25 cellular contexts compared by ENCODE assay signal in genomic region chr4:181684310-181684709, GRCh38.
DNase-seq lines count a peak whose midpoint lies in the region; ATAC-seq and TF ChIP-seq lines count a peak whose summit lies in the region.
"Had no signal": no experiment of that assay in that cellular context is flagged by ENCODE, and none has a peak within 500 bp of the region (broad histone marks: within the 10 kb centered on the region; RNA-seq: fewer than 3 reads in every experiment).

No MANE protein-coding gene starts in this region.

- no peak overlapping the region for H3K9ac ChIP-seq in IMR-90 (ENCODE audit: low read depth, low read length)

- no peak overlapping the region for H3K23ac ChIP-seq in IMR-90 (ENCODE audit: low read depth, low read length)

- DNase-seq in BJ (ENCODE audit: low read depth) (peak; percentile 57), IMR-90 (peak; percentile 87), cardiac fibroblast (ENCODE audit: low read depth in 2 of 2) (peak; percentile 64 to 75), iris pigment epithelial cell (ENCODE audit: low read depth) (peak; percentile 94)
- no peak for DNase-seq in activated T-helper 2 cell treated with anti-CD3 and anti-CD28 coated beads, Interferon-gamma antibody, Interleukin-2, Interleukin-4, amounts not matched to agents 10 μg/mL and 5 μg/mL and 100 μg/mL, durations not matched to agents 14 hours and 24 hours and 36 hours (ENCODE audit: low spot score)
- DNase-seq in stimulated activated naive B cell treated with anti-CD40 and anti-IgM and Interleukin-4, amounts not matched to agents 10 μg/mL and 1 μg/mL and 100 μg/mL, for 72 hours, result no peak
- DNase-seq: activated CD4-positive, alpha-beta T cell treated with anti-CD3 and anti-CD28 coated beads for 1 hour; activated CD8-positive, alpha-beta T cell treated with anti-CD3 and anti-CD28 coated beads, Interleukin-2, amount 10 ng/mL, durations not matched to agents 7 days and 5 days; activated effector memory CD4-positive, alpha-beta T cell treated with anti-CD3 and anti-CD28 coated beads, Interleukin-2, amount 50 U/mL, for 16 hours; activated naive CD8-positive, alpha-beta T cell treated with anti-CD3 and anti-CD28 coated beads, Interleukin-2, amount 10 ng/mL, durations not matched to agents 7 days and 5 days; activated T-cell treated with anti-CD3 and anti-CD28 coated beads for 4 hours; dermis blood vessel endothelial cell; foreskin melanocyte; GF-D8; mucosa of descending colon; NCI-H1417 treated with DMSO at 0.1 percent for 48 hours; NCI-H2081 treated with DMSO at 0.1 percent for 48 hours; NCI-H82; right lobe of liver; RPMI8226 had no signal

- H2AFZ ChIP-seq in IMR-90 (replicated peaks; ENCODE audit: low read length, poor library complexity), result no peak overlapping the region

- H3K36me3 ChIP-seq in BJ (ENCODE audit: control insufficient read depth, insufficient read depth, low read length) (no peaks in the 10 kb centered on the region), IMR-90 (ENCODE audit: control insufficient read depth, insufficient read depth, low read length) (no peaks in the 10 kb centered on the region)
- H3K36me3 ChIP-seq: cardiac muscle cell, HAP-1, right lobe of liver had no signal

- H3K4me2 ChIP-seq in IMR-90 (ENCODE audit: low read depth, low read length), result no peak overlapping the region

- ATAC-seq in IMR-90 (ENCODE audit: low read depth) (peak; percentile 32), HG02852 (IDR thresholded peaks at IDR 0.05; ENCODE audit: unreplicated experiment) (no peak)
- ATAC-seq in activated CD4-positive, CD25-positive, alpha-beta regulatory T cell treated with anti-CD3 and anti-CD28 coated beads, Interleukin-2, amount 50 U/mL, for 24 hours, result no peak
- no peak for ATAC-seq in stimulated activated naive B cell treated with anti-CD40 and anti-IgM and Interleukin-4, amounts not matched to agents 10 μg/mL and 1 μg/mL and 100 μg/mL, for 72 hours (replicated peaks)
- ATAC-seq: activated CD8-positive, alpha-beta T cell treated with anti-CD3 and anti-CD28 coated beads, Interleukin-2, amount 10 ng/mL, durations not matched to agents 7 days and 5 days; mucosa of descending colon; right lobe of liver had no signal

- H4K8ac ChIP-seq in IMR-90 (ENCODE audit: low read depth in 2 of 2, low read length in 2 of 2), result peak overlapping the region; percentile 11 to 18; a peak in 1 of 4 replicates

- H3K9me3 Mint-ChIP-seq in activated T-helper 2 cell treated with anti-CD3 and anti-CD28 coated beads, Interferon-gamma antibody, Interleukin-2, Interleukin-4, amounts not matched to agents 10 μg/mL and 5 μg/mL and 100 μg/mL, durations not matched to agents 14 hours and 24 hours and 36 hours, result no peaks in the 10 kb centered on the region
- no peaks in the 10 kb centered on the region for H3K9me3 Mint-ChIP-seq in stimulated activated naive B cell treated with anti-CD40 and anti-IgM and Interleukin-4, amounts not matched to agents 10 μg/mL and 1 μg/mL and 100 μg/mL, for 72 hours
- H3K9me3 Mint-ChIP-seq: activated naive CD8-positive, alpha-beta T cell treated with anti-CD3 and anti-CD28 coated beads, Interleukin-2, amount 10 ng/mL, durations not matched to agents 7 days and 5 days had no signal

- H3K4ac ChIP-seq in IMR-90 (ENCODE audit: low read depth, low read length), result peak overlapping the region; percentile 66

- H3K27me3 ChIP-seq in BJ (ENCODE audit: control insufficient read depth, insufficient read depth, low read length), result no peaks in the 10 kb centered on the region
- H3K27me3 ChIP-seq in IMR-90 (ENCODE audit: control insufficient read depth, insufficient read depth, low read length), result no peaks in the 10 kb centered on the region
- H3K27me3 ChIP-seq: cardiac muscle cell, right lobe of liver had no signal

- dilution Hi-C loops in IMR-90 (cut with HindIII; ENCODE audit: low sequenced_read_pairs, unreplicated experiment), result no loop called here

- peaks cover 11% of the 10 kb centered on the region for H3K4me1 ChIP-seq in IMR-90 (ENCODE audit: control insufficient read depth, insufficient read depth, low read length)
- H3K4me1 ChIP-seq: right lobe of liver had no signal

- POLR2A ChIA-PET in BJ (lab: Charles Lee) (no interaction called here), IMR-90 (lab: Charles Lee; ENCODE audit: unreplicated experiment) (no interaction called here)

- intact Hi-C loops in IMR-90 (cut with micrococcal nuclease), result loop anchor here (10.0 kb wide), 3 partner anchors 460 to 1240 kb away; no protein-coding TSS in a partner anchor
- intact Hi-C loops in activated T-helper 2 cell treated with anti-CD3 and anti-CD28 coated beads, Interferon-gamma antibody, Interleukin-2, Interleukin-4, amounts not matched to agents 10 μg/mL and 5 μg/mL and 100 μg/mL, durations not matched to agents 14 hours and 24 hours and 36 hours (cut with micrococcal nuclease), result no loop called here

- CTCF ChIA-PET in BJ (lab: Yijun Ruan, JAX), result no interaction called here
- CTCF ChIA-PET in IMR-90 (lab: Yijun Ruan, JAX), result no interaction called here

- H3K36me3 Mint-ChIP-seq in activated T-helper 2 cell treated with anti-CD3 and anti-CD28 coated beads, Interferon-gamma antibody, Interleukin-2, Interleukin-4, amounts not matched to agents 10 μg/mL and 5 μg/mL and 100 μg/mL, durations not matched to agents 14 hours and 24 hours and 36 hours (ENCODE audit: low read depth), result no peaks in the 10 kb centered on the region
- no peaks in the 10 kb centered on the region for H3K36me3 Mint-ChIP-seq in stimulated activated naive B cell treated with anti-CD40 and anti-IgM and Interleukin-4, amounts not matched to agents 10 μg/mL and 1 μg/mL and 100 μg/mL, for 72 hours
- H3K36me3 Mint-ChIP-seq: activated naive CD8-positive, alpha-beta T cell treated with anti-CD3 and anti-CD28 coated beads, Interleukin-2, amount 10 ng/mL, durations not matched to agents 7 days and 5 days had no signal

- no CpG with 5 or more reads among the region's 2 CpGs for WGBS in IMR-90 (ENCODE audit: extremely low coverage in 2 of 2, insufficient read length in 1 of 2), 2 experiments

- peak overlapping the region; percentile 21; the same call in 1 of the 2 replicates for H3K27ac ChIP-seq in IMR-90 (ENCODE audit: insufficient read depth, low read length)
- H3K27ac ChIP-seq: cardiac muscle cell, right lobe of liver had no signal

- peak overlapping the region; percentile 78 for H2BK5ac ChIP-seq in IMR-90 (ENCODE audit: low read depth, low read length, poor library complexity, severe bottlenecking)

- H3K4me3 ChIP-seq in BJ (ENCODE audit: low read depth, low read length) (no peak overlapping the region), IMR-90 (ENCODE audit: insufficient read depth, low read depth, low read length) (no peak overlapping the region), cardiac fibroblast (replicated peaks in 1 of 2; ENCODE audit: low read depth in 2 of 2, low read length in 2 of 2) (no peak overlapping the region)
- H3K4me3 ChIP-seq: cardiac muscle cell, HAP-1, mucosa of descending colon, right lobe of liver had no signal

- H2BK120ac ChIP-seq in IMR-90 (ENCODE audit: low read depth, low read length), result peak overlapping the region; percentile 53

- 0 out of 3 replicates have a peak overlapping the region, but pooled peaks have one; percentile 80 for H2BK15ac ChIP-seq in IMR-90 (ENCODE audit: low read depth, low read length)

- H2AK5ac ChIP-seq in IMR-90 (ENCODE audit: low read depth, low read length), result no peak overlapping the region

- no peaks in the 10 kb centered on the region for H3K27me3 Mint-ChIP-seq in activated T-helper 2 cell treated with anti-CD3 and anti-CD28 coated beads, Interferon-gamma antibody, Interleukin-2, Interleukin-4, amounts not matched to agents 10 μg/mL and 5 μg/mL and 100 μg/mL, durations not matched to agents 14 hours and 24 hours and 36 hours (ENCODE audit: low read depth)
- no peaks in the 10 kb centered on the region for H3K27me3 Mint-ChIP-seq in stimulated activated naive B cell treated with anti-CD40 and anti-IgM and Interleukin-4, amounts not matched to agents 10 μg/mL and 1 μg/mL and 100 μg/mL, for 72 hours
- H3K27me3 Mint-ChIP-seq: activated naive CD8-positive, alpha-beta T cell treated with anti-CD3 and anti-CD28 coated beads, Interleukin-2, amount 10 ng/mL, durations not matched to agents 7 days and 5 days; stimulated activated naive CD8-positive, alpha-beta T cell treated with anti-CD3 and anti-CD28 coated beads, Interleukin-15, Interleukin-2, amounts not matched to agents 100 ng/mL and 50 ng/mL, for 24 hours had no signal

- BruUV-seq in IMR-90 (replicated peaks; lab: Mats Ljungman, UMichigan), result no TSS peak

- H4K91ac ChIP-seq in IMR-90 (ENCODE audit: insufficient read depth, low read depth, low read length), result no peak overlapping the region; the same call in 1 of the 2 replicates

- H2BK20ac ChIP-seq in IMR-90 (ENCODE audit: low read depth, low read length), result peak overlapping the region; percentile 83; the same call in 1 of the 2 replicates

- no peak overlapping the region for H4K5ac ChIP-seq in IMR-90 (ENCODE audit: low read depth, low read length)

- no peak overlapping the region; the same call in 1 of the 2 replicates for H3K18ac ChIP-seq in IMR-90 (ENCODE audit: low read depth, low read length)

- in situ Hi-C loops in IMR-90 (cut with MboI; ENCODE audit: low sequenced_read_pairs), result no loop called here

- no peak for TF ChIP-seq POLR2A in IMR-90 (IDR thresholded peaks at IDR 0.05; ENCODE audit: low read depth, low read length)

- no peaks in the 10 kb centered on the region for H4K20me1 ChIP-seq in IMR-90 (ENCODE audit: insufficient read depth, low read length)

- H3K14ac ChIP-seq in IMR-90 (replicated peaks; ENCODE audit: low read depth, low read length), result no peak overlapping the region

- TF ChIP-seq RAD21 in IMR-90 (IDR thresholded peaks at IDR 0.05; ENCODE audit: low read length), result no peak

- peaks cover 7% of the 10 kb centered on the region; the same call in 1 of the 2 replicates for H3K9me1 ChIP-seq in IMR-90 (ENCODE audit: insufficient read depth, low read length)

- H3K4me3 Mint-ChIP-seq in activated T-helper 2 cell treated with anti-CD3 and anti-CD28 coated beads, Interferon-gamma antibody, Interleukin-2, Interleukin-4, amounts not matched to agents 10 μg/mL and 5 μg/mL and 100 μg/mL, durations not matched to agents 14 hours and 24 hours and 36 hours (ENCODE audit: low read depth), result no peak overlapping the region
- no peak overlapping the region for H3K4me3 Mint-ChIP-seq in stimulated activated naive B cell treated with anti-CD40 and anti-IgM and Interleukin-4, amounts not matched to agents 10 μg/mL and 1 μg/mL and 100 μg/mL, for 72 hours
- H3K4me3 Mint-ChIP-seq: activated CD8-positive, alpha-beta T cell treated with anti-CD3 and anti-CD28 coated beads, Interleukin-2, amount 10 ng/mL, durations not matched to agents 7 days and 5 days; activated naive CD8-positive, alpha-beta T cell treated with anti-CD3 and anti-CD28 coated beads, Interleukin-2, amount 10 ng/mL, durations not matched to agents 7 days and 5 days; stimulated activated naive CD8-positive, alpha-beta T cell treated with anti-CD3 and anti-CD28 coated beads, Interleukin-15, Interleukin-2, amounts not matched to agents 100 ng/mL and 50 ng/mL, for 24 hours had no signal

- no peak for TF ChIP-seq CTCF in BJ (IDR thresholded peaks at IDR 0.05; ENCODE audit: insufficient read depth, low read depth, low read length)
- no peak for TF ChIP-seq CTCF in IMR-90 (conservative IDR thresholded peaks at IDR 0.05; ENCODE audit: low read depth, low read length)
- TF ChIP-seq CTCF in cardiac fibroblast (IDR thresholded peaks at IDR 0.05; ENCODE audit: low read depth, low read length), result no peak

- H3K4me1 Mint-ChIP-seq in activated T-helper 2 cell treated with anti-CD3 and anti-CD28 coated beads, Interferon-gamma antibody, Interleukin-2, Interleukin-4, amounts not matched to agents 10 μg/mL and 5 μg/mL and 100 μg/mL, durations not matched to agents 14 hours and 24 hours and 36 hours (ENCODE audit: low read depth), result no peaks in the 10 kb centered on the region
- no peaks in the 10 kb centered on the region for H3K4me1 Mint-ChIP-seq in stimulated activated naive B cell treated with anti-CD40 and anti-IgM and Interleukin-4, amounts not matched to agents 10 μg/mL and 1 μg/mL and 100 μg/mL, for 72 hours
- H3K4me1 Mint-ChIP-seq: activated naive CD8-positive, alpha-beta T cell treated with anti-CD3 and anti-CD28 coated beads, Interleukin-2, amount 10 ng/mL, durations not matched to agents 7 days and 5 days had no signal

- no peaks in the 10 kb centered on the region for H3K9me3 ChIP-seq in IMR-90 (ENCODE audit: control insufficient read depth, insufficient read depth, low read length)
- H3K9me3 ChIP-seq: HAP-1, mucosa of descending colon, right lobe of liver had no signal

- H3K27ac Mint-ChIP-seq in activated T-helper 2 cell treated with anti-CD3 and anti-CD28 coated beads, Interferon-gamma antibody, Interleukin-2, Interleukin-4, amounts not matched to agents 10 μg/mL and 5 μg/mL and 100 μg/mL, durations not matched to agents 14 hours and 24 hours and 36 hours, result no peak overlapping the region
- H3K27ac Mint-ChIP-seq in stimulated activated naive B cell treated with anti-CD40 and anti-IgM and Interleukin-4, amounts not matched to agents 10 μg/mL and 1 μg/mL and 100 μg/mL, for 72 hours, result no peak overlapping the region
- H3K27ac Mint-ChIP-seq: activated CD8-positive, alpha-beta T cell treated with anti-CD3 and anti-CD28 coated beads, Interleukin-2, amount 10 ng/mL, durations not matched to agents 7 days and 5 days; activated naive CD8-positive, alpha-beta T cell treated with anti-CD3 and anti-CD28 coated beads, Interleukin-2, amount 10 ng/mL, durations not matched to agents 7 days and 5 days; stimulated activated naive CD8-positive, alpha-beta T cell treated with anti-CD3 and anti-CD28 coated beads, Interleukin-15, Interleukin-2, amounts not matched to agents 100 ng/mL and 50 ng/mL, for 24 hours had no signal

- no peak overlapping the region for H2AK9ac ChIP-seq in IMR-90 (replicated peaks; ENCODE audit: low read depth, low read length, poor library complexity)

- H3K79me1 ChIP-seq in IMR-90 (ENCODE audit: low read depth in 1 of 2, low read length in 2 of 2), result no peaks in the 10 kb centered on the region

- no peak overlapping the region for H3K56ac ChIP-seq in IMR-90 (ENCODE audit: extremely low read depth, insufficient read depth, low read length)

Comparison
In these comparisons a context has a peak if more than half of its experiments do, and no peak if none do; other contexts are left out.
1. DNase-seq: peak in BJ (single experiment), IMR-90 (single experiment), cardiac fibroblast (2 of 2) and iris pigment epithelial cell (single experiment); none in activated T-helper 2 cell treated with anti-CD3 and anti-CD28 coated beads, Interferon-gamma antibody, Interleukin-2, Interleukin-4, amounts not matched to agents 10 μg/mL and 5 μg/mL and 100 μg/mL, durations not matched to agents 14 hours and 24 hours and 36 hours (single experiment) and stimulated activated naive B cell treated with anti-CD40 and anti-IgM and Interleukin-4, amounts not matched to agents 10 μg/mL and 1 μg/mL and 100 μg/mL, for 72 hours (single experiment).